In genomic region chr10:29598861-29599311, GRCh38 we compare ENCODE assay signal across 11 cellular contexts. TPM values are rescaled to one million over a fixed set of nuclear protein-coding genes. Genes with fewer than 3 reads are reported as not detected.
DNase-seq lines count a peak whose midpoint lies in the region; ATAC-seq, FAIRE-seq and TF ChIP-seq lines count a peak whose summit lies in the region.
"Had no signal": no experiment of that assay in that cellular context is flagged by ENCODE, and none has a peak within 500 bp of the region (broad histone marks: within the 10 kb centered on the region; RNA-seq: fewer than 3 reads in every experiment).

No MANE protein-coding gene starts in this region.

- H3K27me3 ChIP-seq in ectodermal cell (ENCODE audit: control insufficient read depth, insufficient read depth, low read length, poor library complexity, severe bottlenecking) (no peaks in the 10 kb centered on the region), smooth muscle cell (ENCODE audit: low read depth) (no peaks in the 10 kb centered on the region), Caco-2 (replicated peaks; ENCODE audit: control insufficient read depth, insufficient read depth, low read length) (no peaks in the 10 kb centered on the region)

- no peaks in the 10 kb centered on the region for H3K4me1 Mint-ChIP-seq in Caco-2 (ENCODE audit: low read depth, unreplicated experiment)

- peaks cover 4% of the 10 kb centered on the region for H3F3A ChIP-seq in smooth muscle cell (ENCODE audit: low read depth)

- H2AFZ ChIP-seq in smooth muscle cell (ENCODE audit: low read depth), result no peak overlapping the region

- H3K9me3 ChIP-seq in ectodermal cell (ENCODE audit: control insufficient read depth, low read length) (no peaks in the 10 kb centered on the region), smooth muscle cell (replicated peaks; ENCODE audit: low read depth) (no peaks in the 10 kb centered on the region), Caco-2 (no peaks in the 10 kb centered on the region)

- H3K4me3 ChIP-seq in ectodermal cell (ENCODE audit: insufficient read depth, low read depth, low read length) (no peak overlapping the region), smooth muscle cell (no peak overlapping the region), Caco-2 (ENCODE audit: low read depth, low read length) (no peak overlapping the region)

- BruUV-seq in Caco-2 (replicated peaks; lab: Mats Ljungman, UMichigan), result no TSS peak

- H3K4me1 ChIP-seq in ectodermal cell (ENCODE audit: control insufficient read depth, insufficient read depth, low read length) (peaks cover 17% of the 10 kb centered on the region), smooth muscle cell (ENCODE audit: low read depth) (no peaks in the 10 kb centered on the region), Caco-2 (no peaks in the 10 kb centered on the region)

- CTCF ChIA-PET in Caco-2 (lab: Charles Lee), result interaction anchor here (0.6 kb wide), 2 partner anchors 43 to 800 kb away, joined by 3 read pairs; no protein-coding TSS in a partner anchor

- H4K20me1 ChIP-seq in smooth muscle cell (ENCODE audit: low read depth), result peaks cover 45% of the 10 kb centered on the region

- H3K27ac Mint-ChIP-seq in Caco-2 (ENCODE audit: unreplicated experiment), result no peak overlapping the region
- H3K27ac Mint-ChIP-seq: effector memory CD8-positive, alpha-beta T cell had no signal

- 79 to 82% methylated on average over 6 of the region's 6 CpGs for WGBS in ectodermal cell, 2 experiments
- 43% methylated on average over 6 of the region's 6 CpGs for WGBS in smooth muscle cell (ENCODE audit: low lambda C conversion rate)

- no peak for DNase-seq in HTR-8/SVneo (ENCODE audit: insufficient read length, low spot score)
- DNase-seq in left lobe of liver (ENCODE audit: low spot score), result peak; percentile 5
- DNase-seq in smooth muscle cell (lab: John Stamatoyannopoulos, UW; ENCODE audit: unreplicated experiment), result no peak
- no peak for DNase-seq in NCI-H69 (lab: John Stamatoyannopoulos, UW)
- DNase-seq in activated gamma-delta T cell treated with Interleukin-2 at 50 U/mL for 16 hours, result no peak
- no peak for DNase-seq in Caco-2
- DNase-seq: effector memory CD8-positive, alpha-beta T cell; HCEC 1CT; midbrain had no signal

- no peaks in the 10 kb centered on the region for H3K27me3 Mint-ChIP-seq in Caco-2 (ENCODE audit: insufficient read depth, unreplicated experiment)
- H3K27me3 Mint-ChIP-seq: effector memory CD8-positive, alpha-beta T cell had no signal

- ATAC-seq in left lobe of liver (no peak), GM18868 (IDR thresholded peaks at IDR 0.05; ENCODE audit: unreplicated experiment) (no peak)
- ATAC-seq: effector memory CD8-positive, alpha-beta T cell had no signal

- H3K4me2 ChIP-seq in smooth muscle cell, result no peak overlapping the region

- H3K36me3 Mint-ChIP-seq in Caco-2 (ENCODE audit: insufficient read depth, unreplicated experiment), result peaks cover 41% of the 10 kb centered on the region

- peaks cover 19% of the 10 kb centered on the region for H3K79me2 ChIP-seq in smooth muscle cell (ENCODE audit: low read depth)

- H3K27ac ChIP-seq in ectodermal cell (ENCODE audit: insufficient read depth, low read depth, low read length, poor library complexity, severe bottlenecking) (peak overlapping the region; percentile 46), smooth muscle cell (ENCODE audit: low read depth) (peak overlapping the region; percentile 79)

- peak overlapping the region; percentile 2 for H3K9ac ChIP-seq in smooth muscle cell (ENCODE audit: low read depth)

- POLR2A ChIA-PET in Caco-2 (lab: Charles Lee), result no interaction called here

- peak; percentile 64 for FAIRE-seq in HTR-8/SVneo (lab: Jason Lieb, UNC)

- H3K4me3 Mint-ChIP-seq in Caco-2 (ENCODE audit: unreplicated experiment), result no peak overlapping the region
- H3K4me3 Mint-ChIP-seq: effector memory CD8-positive, alpha-beta T cell had no signal

- H3K36me3 ChIP-seq in ectodermal cell (ENCODE audit: control insufficient read depth, insufficient read depth, low read length) (no peaks in the 10 kb centered on the region), smooth muscle cell (ENCODE audit: low read depth) (no peaks in the 10 kb centered on the region), Caco-2 (ENCODE audit: control insufficient read depth, insufficient read depth, low read length) (no peaks in the 10 kb centered on the region)

- TF ChIP-seq CTCF in smooth muscle cell (IDR thresholded peaks at IDR 0.05; ENCODE audit: borderline replicate concordance, insufficient read depth, poor library complexity, severe bottlenecking), result no peak
- TF ChIP-seq CTCF in Caco-2 (IDR thresholded peaks at IDR 0.05; ENCODE audit: insufficient read depth in 1 of 2, low read depth in 1 of 2, low read length in 1 of 2, severe bottlenecking in 1 of 2, unreplicated experiment in 1 of 2), result no peak

- intact Hi-C loops in Caco-2 (cut with micrococcal nuclease; ENCODE audit: unreplicated experiment), result no loop called here

- H3K9me3 Mint-ChIP-seq in Caco-2 (ENCODE audit: unreplicated experiment), result no peaks in the 10 kb centered on the region
- H3K9me3 Mint-ChIP-seq: effector memory CD8-positive, alpha-beta T cell had no signal

RNA-seq across cellular contexts. Expression of gene SVIL, which starts 35.9 kb away (rescaled TPM):
- polyA plus RNA-seq in ectodermal cell (2013, experiment 1 of 4), result 31.9 TPM
- polyA plus RNA-seq in ectodermal cell (2013, experiment 2 of 4), result 31.4 TPM
- 35.4 TPM for polyA plus RNA-seq in ectodermal cell (2013, experiment 3 of 4)
- 26.7 TPM for polyA plus RNA-seq in ectodermal cell (2013, experiment 4 of 4)
- 16.2 TPM for total RNA-seq in left lobe of liver
- total RNA-seq in smooth muscle cell, result 28.5 and 32.5 TPM in 2 replicates
- 33.0 and 59.4 TPM in 2 replicates for polyA plus RNA-seq in smooth muscle cell
- 54.4 and 70.1 TPM in 2 replicates for total RNA-seq in Caco-2 (2022)
